20 cellular contexts compared by ENCODE assay signal in the genomic region with DNA sequence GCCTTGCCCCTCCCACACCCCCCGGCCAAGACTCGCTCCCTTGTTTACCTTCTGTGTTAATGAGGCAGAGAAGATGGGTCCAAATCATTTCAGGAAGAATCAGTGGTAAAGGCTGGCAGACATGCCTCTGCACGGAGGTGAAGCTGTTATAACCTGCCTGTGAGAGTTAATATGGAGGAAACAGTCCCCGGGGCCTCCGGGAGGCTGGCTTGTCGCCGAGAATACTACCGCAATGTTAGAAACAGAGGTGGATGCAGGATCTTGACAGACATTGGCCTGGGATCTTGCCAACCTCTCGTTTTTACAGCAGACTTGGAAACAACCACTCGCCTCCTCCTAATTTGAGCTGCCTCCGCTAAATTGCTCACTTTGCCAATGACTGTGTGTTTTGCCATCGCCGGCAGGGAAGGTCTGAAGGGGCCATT. TPM values are rescaled to one million over a fixed set of nuclear protein-coding genes. Genes with fewer than 3 reads are reported as not detected.
DNase-seq lines count a peak whose midpoint lies in the region; ATAC-seq and TF ChIP-seq lines count a peak whose summit lies in the region.
"Had no signal": no experiment of that assay in that cellular context is flagged by ENCODE, and none has a peak within 500 bp of the region (broad histone marks: within the 10 kb centered on the region; RNA-seq: fewer than 3 reads in every experiment).

No MANE protein-coding gene starts in this region.

- CTCF ChIA-PET in SK-N-SH (lab: Yijun Ruan, JAX), result interaction anchor here (0.9 to 4.1 kb wide), 2 partner anchors 12 to 139 kb away, joined by 4 to 16 read pairs; no protein-coding TSS in a partner anchor

- H4K20me1 ChIP-seq in SK-N-SH (ENCODE audit: insufficient read depth), result 0 out of 2 replicates have a peak, but pooled peaks cover 4% of the 10 kb centered on the region

- POLR2A ChIA-PET in SK-N-SH (lab: Yijun Ruan, JAX), result no interaction called here

- TF ChIP-seq RAD21 in SK-N-SH (IDR thresholded peaks at IDR 0.05; ENCODE audit: low read length), result no peak

- H3K4me3 ChIP-seq in fibroblast of the aortic adventitia (ENCODE audit: low read depth, low read length) (no peak overlapping the region), prostate gland (no peak overlapping the region), aorta (ENCODE audit: low read length in 2 of 2) (no peak overlapping the region), Peyer's patch (no peak overlapping the region), SK-N-SH (ENCODE audit: low read depth in 2 of 2, low read length in 1 of 2) (no peak overlapping the region)
- H3K4me3 ChIP-seq: lung had no signal

- H3K9me3 ChIP-seq in prostate gland (no peaks in the 10 kb centered on the region), aorta (ENCODE audit: control insufficient read depth, low read length) (no peaks in the 10 kb centered on the region), Peyer's patch (no peaks in the 10 kb centered on the region), SK-N-SH (no peaks in the 10 kb centered on the region)
- H3K9me3 ChIP-seq: neutrophil had no signal

- H3K27me3 ChIP-seq in prostate gland (replicated peaks; ENCODE audit: insufficient read depth), result no peaks in the 10 kb centered on the region
- no peaks in the 10 kb centered on the region for H3K27me3 ChIP-seq in aorta (ENCODE audit: control insufficient read depth in 1 of 2, insufficient read depth in 2 of 2, low read length in 1 of 2)
- no peaks in the 10 kb centered on the region for H3K27me3 ChIP-seq in Peyer's patch
- H3K27me3 ChIP-seq in SK-N-SH (ENCODE audit: insufficient read depth), result no peaks in the 10 kb centered on the region
- H3K27me3 ChIP-seq: neutrophil had no signal

- H3K9me2 ChIP-seq in SK-N-SH, result no peaks in the 10 kb centered on the region

- intact Hi-C loops in prostate gland (cut with DNase I) (no loop called here), aorta (cut with DNase I) (no loop called here)

- ATAC-seq in aorta (ENCODE audit: low FRiP score) (peak; percentile 4), HG02798 (IDR thresholded peaks at IDR 0.05; ENCODE audit: poor library complexity, unreplicated experiment) (no peak)
- ATAC-seq: activated CD4-positive, alpha-beta T cell treated with anti-CD3 and anti-CD28 coated beads for 36 hours; CD8-positive, alpha-beta T cell had no signal

- no peak for TF ChIP-seq EP300 in SK-N-SH (IDR thresholded peaks at IDR 0.05; ENCODE audit: borderline replicate concordance in 1 of 2, low read depth in 1 of 2, low read length in 1 of 2)

- WGBS in prostate gland, result 13% methylated on average over 13 of the region's 13 CpGs
- 5 to 8% methylated on average over 13 of the region's 13 CpGs for WGBS in aorta, 2 donors
- 70% methylated on average over 13 of the region's 13 CpGs for WGBS in SK-N-SH (ENCODE audit: low lambda C conversion rate)

- no peaks in the 10 kb centered on the region for H3K79me2 ChIP-seq in SK-N-SH (ENCODE audit: insufficient read depth)

- no peak overlapping the region for H3K9ac ChIP-seq in SK-N-SH

- no peak overlapping the region for H2AFZ ChIP-seq in SK-N-SH (ENCODE audit: low read depth)

- H3K36me3 ChIP-seq in prostate gland (no peaks in the 10 kb centered on the region), aorta (ENCODE audit: control insufficient read depth in 1 of 2, insufficient read depth in 2 of 2, low read length in 1 of 2) (no peaks in the 10 kb centered on the region), Peyer's patch (no peaks in the 10 kb centered on the region), SK-N-SH (replicated peaks in 1 of 2; ENCODE audit: control insufficient read depth in 1 of 2, insufficient read depth in 2 of 2, low read length in 1 of 2) (no peaks in the 10 kb centered on the region)
- H3K36me3 ChIP-seq: neutrophil had no signal

- H3K27ac ChIP-seq in prostate gland (peak overlapping the region; percentile 60 to 68), aorta (ENCODE audit: low read depth in 1 of 2, low read length in 2 of 2) (peak overlapping the region in 1 of 2 donors; percentile 14), Peyer's patch (no peak overlapping the region), SK-N-SH (ENCODE audit: low read depth in 2 of 2, low read length in 1 of 2) (no peak overlapping the region)
- H3K27ac ChIP-seq: 22Rv1, neutrophil had no signal

- TF ChIP-seq POLR2A in prostate gland (IDR thresholded peaks at IDR 0.05) (no peak), Peyer's patch (IDR thresholded peaks at IDR 0.05) (no peak)

- H3F3A ChIP-seq in SK-N-SH (replicated peaks; ENCODE audit: insufficient read depth), result no peaks in the 10 kb centered on the region

- peaks cover 18% of the 10 kb centered on the region for H3K4me1 ChIP-seq in prostate gland (replicated peaks)
- H3K4me1 ChIP-seq in aorta (ENCODE audit: control insufficient read depth in 1 of 2, insufficient read depth in 2 of 2, low read length in 2 of 2), result peaks cover 0 to 11% of the 10 kb centered on the region in 2 donors
- peaks cover 0 to 20% (median 2%) of the 10 kb centered on the region in 4 donors for H3K4me1 ChIP-seq in Peyer's patch
- H3K4me1 ChIP-seq in SK-N-SH (ENCODE audit: control insufficient read depth in 1 of 2, insufficient read depth in 2 of 2, low read depth in 1 of 2, low read length in 1 of 2), result peaks cover 0 to 11% of the 10 kb centered on the region in 2 experiments; a peak in 1 of 4 replicates

- no peak overlapping the region for H3K4me2 ChIP-seq in SK-N-SH

- peak; percentile 35 for DNase-seq in NCI-H1105 treated with DMSO at 0.1 percent for 48 hours (lab: John Stamatoyannopoulos, UW)
- DNase-seq in NCI-H1105 (lab: John Stamatoyannopoulos, UW), result no peak
- peak; percentile 60 for DNase-seq in fibroblast of the aortic adventitia (ENCODE audit: low read depth)
- peak; percentile 94 for DNase-seq in prostate gland (ENCODE audit: low spot score)
- peak in 1 of 2 donors; percentile 57 for DNase-seq in aorta
- no peak for DNase-seq in Peyer's patch
- no peak for DNase-seq in SK-N-SH
- DNase-seq: activated CD4-positive, alpha-beta T cell treated with anti-CD3 and anti-CD28 coated beads for 36 hours; activated naive CD8-positive, alpha-beta T cell treated with anti-CD3 and anti-CD28 coated beads for 36 hours; activated T-cell treated with anti-CD3 and anti-CD28 coated beads for 4 hours; CD8-positive, alpha-beta T cell; Karpas-422; NCI-H187; NCI-H69; small intestine; T-helper 2 cell had no signal

- TF ChIP-seq CTCF in fibroblast of the aortic adventitia (IDR thresholded peaks at IDR 0.05; ENCODE audit: insufficient read depth, low read length) (no peak), prostate gland (IDR thresholded peaks at IDR 0.05) (peak in 1 of 4 experiments; percentile 6), Peyer's patch (IDR thresholded peaks at IDR 0.05) (no peak), SK-N-SH (IDR thresholded peaks at IDR 0.05) (no peak)

TF ChIP-seq in SK-N-SH, 30 proteins besides CTCF, POLR2A, EP300 and RAD21:
- TF ChIP-seq, protein P1, sequence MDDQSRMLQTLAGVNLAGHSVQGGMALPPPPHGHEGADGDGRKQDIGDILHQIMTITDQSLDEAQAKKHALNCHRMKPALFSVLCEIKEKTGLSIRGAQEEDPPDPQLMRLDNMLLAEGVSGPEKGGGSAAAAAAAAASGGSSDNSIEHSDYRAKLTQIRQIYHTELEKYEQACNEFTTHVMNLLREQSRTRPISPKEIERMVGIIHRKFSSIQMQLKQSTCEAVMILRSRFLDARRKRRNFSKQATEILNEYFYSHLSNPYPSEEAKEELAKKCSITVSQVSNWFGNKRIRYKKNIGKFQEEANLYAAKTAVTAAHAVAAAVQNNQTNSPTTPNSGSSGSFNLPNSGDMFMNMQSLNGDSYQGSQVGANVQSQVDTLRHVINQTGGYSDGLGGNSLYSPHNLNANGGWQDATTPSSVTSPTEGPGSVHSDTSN (IDR thresholded peaks at IDR 0.05), result no peak
- no peak for TF ChIP-seq JUND (IDR thresholded peaks at IDR 0.05)
- TF ChIP-seq, protein P2, sequence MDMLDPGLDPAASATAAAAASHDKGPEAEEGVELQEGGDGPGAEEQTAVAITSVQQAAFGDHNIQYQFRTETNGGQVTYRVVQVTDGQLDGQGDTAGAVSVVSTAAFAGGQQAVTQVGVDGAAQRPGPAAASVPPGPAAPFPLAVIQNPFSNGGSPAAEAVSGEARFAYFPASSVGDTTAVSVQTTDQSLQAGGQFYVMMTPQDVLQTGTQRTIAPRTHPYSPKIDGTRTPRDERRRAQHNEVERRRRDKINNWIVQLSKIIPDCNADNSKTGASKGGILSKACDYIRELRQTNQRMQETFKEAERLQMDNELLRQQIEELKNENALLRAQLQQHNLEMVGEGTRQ (IDR thresholded peaks at IDR 0.05; ENCODE audit: borderline replicate concordance, low read depth, low read length), result no peak
- TF ChIP-seq TEAD4 (IDR thresholded peaks at IDR 0.05; ENCODE audit: borderline replicate concordance, insufficient read depth), result no peak
TF ChIP-seq in SK-N-SH: peak in this region for 0.

RNA-seq across cellular contexts. Expression of a gene that starts 45.6 kb away (rescaled TPM):
- total RNA-seq in fibroblast of the aortic adventitia (ENCODE audit: low replicate concordance), result 153 and 329 TPM in 2 replicates
- 100 to 1,000 TPM; 148 to 397 TPM for total RNA-seq in prostate gland
- 100 to 1,000 TPM; 298 to 410 TPM for total RNA-seq in aorta
- 10 to 100 TPM; 34.4 to 59.4 TPM for polyA plus RNA-seq in aorta
- 10 to 100 TPM; 40.1 to 93.3 (median 67.5) TPM for total RNA-seq in Peyer's patch
- polyA plus RNA-seq in SK-N-SH (2012; rRNA removed), result 23.1 and 26.1 TPM in 2 replicates
- 18.3 and 23.3 TPM in 2 replicates for polyA plus RNA-seq in SK-N-SH (2012; cell fraction: cytosol; rRNA removed)
- 19.2 and 25.7 TPM in 2 replicates for polyA plus RNA-seq in SK-N-SH (2012; cell fraction: nucleus; rRNA removed)
- total RNA-seq: activated CD4-positive, alpha-beta T cell treated with anti-CD3 and anti-CD28 coated beads for 36 hours; CD8-positive, alpha-beta T cell had no signal

Comparison
In these comparisons a context has a peak if more than half of its experiments do, and no peak if none do; other contexts are left out.
1. DNase-seq: peak in NCI-H1105 treated with DMSO at 0.1 percent for 48 hours (single experiment), fibroblast of the aortic adventitia (single experiment) and prostate gland (single experiment); none in NCI-H1105 (single experiment), Peyer's patch (0 of 3) and SK-N-SH (single experiment).
2. H3K27ac ChIP-seq: peak in prostate gland (2 of 2); none in Peyer's patch (0 of 4) and SK-N-SH (0 of 2).